ENCODE assay signal across 28 cellular contexts in the genomic region with DNA sequence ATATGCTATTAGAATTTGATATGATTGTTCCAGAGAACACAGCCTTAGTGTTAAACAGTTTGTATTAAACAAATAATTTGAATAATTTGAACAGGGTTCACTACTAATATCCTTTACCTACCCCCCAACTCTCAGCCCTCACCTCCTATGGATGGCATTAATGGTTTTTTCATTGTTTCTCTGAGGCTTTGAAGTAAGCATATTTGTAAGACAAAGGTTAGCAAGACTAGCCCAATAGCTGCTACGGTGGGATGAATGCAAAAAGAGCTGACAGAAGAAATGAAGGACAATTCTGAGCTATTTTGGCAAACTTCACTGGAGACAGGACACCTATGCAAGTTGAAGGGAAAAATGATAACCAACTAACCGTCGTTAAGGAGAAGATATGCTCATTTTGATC.
"Had no signal": no experiment of that assay in that cellular context is flagged by ENCODE, and none has a peak within 500 bp of the region (broad histone marks: within the 10 kb centered on the region; RNA-seq: fewer than 3 reads in every experiment).

No MANE protein-coding gene starts in this region.

- H3K9me3 ChIP-seq: esophagus squamous epithelium, heart right ventricle, left lung, ovary, psoas muscle, sigmoid colon, testis, tibial artery had no signal

- H3K9me3 Mint-ChIP-seq: effector memory CD8-positive, alpha-beta T cell; naive thymus-derived CD4-positive, alpha-beta T cell; nephron progenitor cell; stimulated activated memory B cell treated with anti-CD40 and anti-IgM and Interleukin-4, amounts not matched to agents 10 μg/mL and 1 μg/mL and 100 μg/mL, for 72 hours had no signal

- DNase-seq: cortex of kidney; effector memory CD8-positive, alpha-beta T cell; erythroblast; esophagus squamous epithelium; foreskin melanocyte; glutamatergic neuron; heart right ventricle; hippocampal formation; kidney; left lung; mesendoderm; midbrain; naive thymus-derived CD4-positive, alpha-beta T cell; nephron progenitor cell; occipital lobe; ovary; posterior cingulate gyrus; psoas muscle; right cardiac atrium; sigmoid colon; stimulated activated CD4-positive, alpha-beta T cell treated with anti-CD3 and anti-CD28 coated beads, Interleukin-4, amount 100 ng/mL, for 4 hours; stimulated activated naive CD8-positive, alpha-beta T cell treated with anti-CD3 and anti-CD28 coated beads, Interleukin-15, Interleukin-2, amounts not matched to agents 100 U/mL and 50 U/mL, for 24 hours; substantia nigra; testis; tibial artery had no signal

- H3K36me3 ChIP-seq: esophagus squamous epithelium, heart right ventricle, left lung, ovary, sigmoid colon, tibial artery had no signal

- ATAC-seq: effector memory CD8-positive, alpha-beta T cell; heart right ventricle; left lung; naive thymus-derived CD4-positive, alpha-beta T cell; psoas muscle; right cardiac atrium; stimulated activated memory B cell treated with anti-CD40 and anti-IgM and Interleukin-4, amounts not matched to agents 10 μg/mL and 1 μg/mL and 100 μg/mL, for 72 hours; stimulated activated naive CD8-positive, alpha-beta T cell treated with anti-CD3 and anti-CD28 coated beads, Interleukin-15, Interleukin-2, amounts not matched to agents 100 U/mL and 50 U/mL, for 24 hours had no signal

- H3K4me1 Mint-ChIP-seq: naive thymus-derived CD4-positive, alpha-beta T cell; nephron progenitor cell; stimulated activated memory B cell treated with anti-CD40 and anti-IgM and Interleukin-4, amounts not matched to agents 10 μg/mL and 1 μg/mL and 100 μg/mL, for 72 hours had no signal

- H3K4me3 Mint-ChIP-seq: effector memory CD8-positive, alpha-beta T cell; naive thymus-derived CD4-positive, alpha-beta T cell; nephron progenitor cell; stimulated activated memory B cell treated with anti-CD40 and anti-IgM and Interleukin-4, amounts not matched to agents 10 μg/mL and 1 μg/mL and 100 μg/mL, for 72 hours; type B pancreatic cell had no signal

- H3K27me3 ChIP-seq: esophagus squamous epithelium, heart right ventricle, left lung, ovary, sigmoid colon, testis, tibial artery had no signal

- H3K4me3 ChIP-seq: esophagus squamous epithelium, heart right ventricle, left lung, ovary, psoas muscle, sigmoid colon, testis, tibial artery had no signal

- H3K36me3 Mint-ChIP-seq: naive thymus-derived CD4-positive, alpha-beta T cell; stimulated activated memory B cell treated with anti-CD40 and anti-IgM and Interleukin-4, amounts not matched to agents 10 μg/mL and 1 μg/mL and 100 μg/mL, for 72 hours; type B pancreatic cell had no signal

- H3K27ac Mint-ChIP-seq: effector memory CD8-positive, alpha-beta T cell; naive thymus-derived CD4-positive, alpha-beta T cell; nephron progenitor cell; stimulated activated memory B cell treated with anti-CD40 and anti-IgM and Interleukin-4, amounts not matched to agents 10 μg/mL and 1 μg/mL and 100 μg/mL, for 72 hours; type B pancreatic cell had no signal

- H3K27ac ChIP-seq: esophagus squamous epithelium, heart right ventricle, left lung, ovary, psoas muscle, sigmoid colon, testis, tibial artery had no signal

- FAIRE-seq: endometrium, kidney had no signal

- H3K4me1 ChIP-seq: left lung, psoas muscle, sigmoid colon, testis had no signal

- H3K27me3 Mint-ChIP-seq: stimulated activated memory B cell treated with anti-CD40 and anti-IgM and Interleukin-4, amounts not matched to agents 10 μg/mL and 1 μg/mL and 100 μg/mL, for 72 hours; type B pancreatic cell had no signal
